In genomic region chr4:41569957-41570356, GRCh38 we compare ENCODE assay signal across 1 cellular context.
TF ChIP-seq lines count a peak whose summit lies in the region.

No MANE protein-coding gene starts in this region.

TF ChIP-seq in neural cell, 6 proteins besides CTCF, POLR2A, EP300 and RAD21 (continued from another document):
- peak; percentile 15 for TF ChIP-seq POLR2AphosphoS5 (IDR thresholded peaks at IDR 0.05)
- TF ChIP-seq REST (IDR thresholded peaks at IDR 0.05; ENCODE audit: borderline replicate concordance), result no peak
